Comparison of ENCODE assay signal across 23 cellular contexts in the genomic region with DNA sequence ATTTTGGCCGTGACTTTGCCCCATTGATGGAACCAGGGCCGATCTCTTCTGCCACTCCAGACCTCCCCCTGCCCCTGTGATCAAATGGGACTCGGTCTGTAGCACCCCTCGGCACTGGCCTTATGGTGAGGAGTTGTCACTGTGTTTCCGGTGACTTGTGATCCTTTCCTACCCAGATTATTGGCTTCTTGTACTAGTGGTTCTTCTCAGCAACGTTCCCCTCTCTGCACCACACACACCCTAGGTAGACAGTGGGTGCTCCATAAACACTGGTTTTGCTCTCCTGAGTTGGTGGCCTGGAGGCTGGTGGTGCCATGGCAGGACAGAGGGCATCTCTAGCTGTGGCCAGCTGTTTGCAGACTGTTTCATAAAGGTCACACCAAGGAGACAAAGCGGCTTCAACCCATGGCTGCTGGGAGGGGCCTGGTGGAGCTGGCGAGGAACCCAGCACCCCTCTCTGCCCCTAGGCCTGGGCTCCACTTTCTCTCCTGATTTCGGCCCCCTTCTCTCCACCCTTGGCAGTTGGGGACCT. TPM values are rescaled to one million over a fixed set of nuclear protein-coding genes. Genes with fewer than 3 reads are reported as not detected.
DNase-seq lines count a peak whose midpoint lies in the region; ATAC-seq, FAIRE-seq and TF ChIP-seq lines count a peak whose summit lies in the region.
"Had no signal": no experiment of that assay in that cellular context is flagged by ENCODE, and none has a peak within 500 bp of the region (broad histone marks: within the 10 kb centered on the region; RNA-seq: fewer than 3 reads in every experiment).

No MANE protein-coding gene starts in this region.

- H3K27ac ChIP-seq in K562 (ENCODE audit: extremely low read depth, low read depth, low read length) (no peak overlapping the region), subcutaneous abdominal adipose tissue (ENCODE audit: low read depth, low read length) (peak overlapping the region; percentile 37)
- H3K27ac ChIP-seq: foreskin keratinocyte, HL-60 had no signal

- no peaks in the 10 kb centered on the region for H3K4me1 Mint-ChIP-seq in activated naive CD8-positive, alpha-beta T cell (ENCODE audit: low read depth)
- H3K4me1 Mint-ChIP-seq in activated naive CD8-positive, alpha-beta T cell treated with anti-CD3 and anti-CD28 coated beads, Interleukin-2, amount 50 U/mL, for 24 hours: peaks cover under 1% of the 10 kb centered on the region
- no peaks in the 10 kb centered on the region for H3K4me1 Mint-ChIP-seq in nephron progenitor cell
- H3K4me1 Mint-ChIP-seq: central memory CD8-positive, alpha-beta T cell had no signal

- TF ChIP-seq POLR2A in K562 (conservative IDR thresholded peaks at IDR 0.05): peak; percentile 47

- POLR2A ChIA-PET in K562 (lab: Yijun Ruan, JAX): interaction anchor here (0.6 to 1.1 kb wide), 4 partner anchors 11 to 380 kb away, joined by 3 to 4 read pairs (median 3); no protein-coding TSS in a partner anchor

- no peak overlapping the region for H3K4me2 ChIP-seq in K562 (ENCODE audit: insufficient read depth, low read length)
- H3K4me2 ChIP-seq: BLaER1 treated with 17β-estradiol and CSF1 and Interleukin-3, amounts not matched to agents 10 nM and 100 nM had no signal

- no peak for TF ChIP-seq RAD21 in K562 (CRISPR knock-in tag; conservative IDR thresholded peaks at IDR 0.05 in 1 of 2, IDR thresholded peaks at IDR 0.05 in 1 of 2)

- H3K9me3 Mint-ChIP-seq in activated naive CD8-positive, alpha-beta T cell (ENCODE audit: low read depth): peaks cover 7% of the 10 kb centered on the region
- H3K9me3 Mint-ChIP-seq in activated naive CD8-positive, alpha-beta T cell treated with anti-CD3 and anti-CD28 coated beads, Interleukin-2, amount 50 U/mL, for 24 hours: peaks cover 20% of the 10 kb centered on the region
- H3K9me3 Mint-ChIP-seq in nephron progenitor cell: peaks cover 30% of the 10 kb centered on the region

- 0 out of 4 replicates have a peak overlapping the region, but pooled peaks of 1 of the 2 experiments have one; percentile 11 for H3K9ac ChIP-seq in K562 (ENCODE audit: insufficient read depth in 1 of 2, low read depth in 2 of 2, low read length in 2 of 2)
- H3K9ac ChIP-seq in subcutaneous abdominal adipose tissue (ENCODE audit: low read length in 5 of 5): no peak overlapping the region
- H3K9ac ChIP-seq: BLaER1 treated with 17β-estradiol and CSF1 and Interleukin-3, amounts not matched to agents 10 nM and 100 nM had no signal

- H3K27me3 Mint-ChIP-seq in activated naive CD8-positive, alpha-beta T cell: no peaks in the 10 kb centered on the region
- H3K27me3 Mint-ChIP-seq in activated naive CD8-positive, alpha-beta T cell treated with anti-CD3 and anti-CD28 coated beads, Interleukin-2, amount 50 U/mL, for 24 hours: no peaks in the 10 kb centered on the region
- no peaks in the 10 kb centered on the region for H3K27me3 Mint-ChIP-seq in nephron progenitor cell (ENCODE audit: low read depth, poor library complexity)
- H3K27me3 Mint-ChIP-seq: central memory CD8-positive, alpha-beta T cell had no signal

- peaks cover 0 to 3% of the 10 kb centered on the region in 2 experiments; a peak in 3 of 5 replicates for H3K4me1 ChIP-seq in K562 (replicated peaks in 1 of 2; ENCODE audit: control insufficient read depth in 2 of 2, insufficient read depth in 2 of 2, low read length in 2 of 2)
- peaks cover 0 to 11% (median 11%) of the 10 kb centered on the region in 5 donors for H3K4me1 ChIP-seq in subcutaneous abdominal adipose tissue (ENCODE audit: control insufficient read depth in 5 of 5, insufficient read depth in 5 of 5, low read length in 5 of 5)
- H3K4me1 ChIP-seq: foreskin keratinocyte had no signal

- no peaks in the 10 kb centered on the region for H3K79me2 ChIP-seq in K562 (ENCODE audit: control insufficient read depth, insufficient read depth, low read length)

- H3K36me3 ChIP-seq in K562 (ENCODE audit: control insufficient read depth, insufficient read depth, low read length) (peaks cover 47% of the 10 kb centered on the region), subcutaneous abdominal adipose tissue (ENCODE audit: control insufficient read depth in 5 of 5, insufficient read depth in 5 of 5, low read length in 5 of 5) (peaks cover 0 to 57% (median 53%) of the 10 kb centered on the region in 5 donors)

- ATAC-seq in activated naive CD8-positive, alpha-beta T cell treated with anti-CD3 and anti-CD28 coated beads, Interleukin-2, amount 50 U/mL, for 24 hours: no peak
- ATAC-seq in K562 (peak; percentile 30), HG02759 (IDR thresholded peaks at IDR 0.05; ENCODE audit: unreplicated experiment) (no peak), GM19397 (IDR thresholded peaks at IDR 0.05; ENCODE audit: unreplicated experiment) (no peak)
- ATAC-seq: foreskin keratinocyte had no signal

- CTCF ChIA-PET in K562 (lab: Yijun Ruan, JAX; ENCODE audit: low intra/inter-chr PET ratio): no interaction called here

- 74% methylated on average over 9 of the region's 9 CpGs for WGBS in K562 (ENCODE audit: insufficient coverage, low coverage, missing lambda C conversion rate)

- peaks cover 15% of the 10 kb centered on the region for H3K36me3 Mint-ChIP-seq in activated naive CD8-positive, alpha-beta T cell
- H3K36me3 Mint-ChIP-seq in activated naive CD8-positive, alpha-beta T cell treated with anti-CD3 and anti-CD28 coated beads, Interleukin-2, amount 50 U/mL, for 24 hours (ENCODE audit: low read depth): peaks cover 52% of the 10 kb centered on the region
- peaks cover 64% of the 10 kb centered on the region for H3K36me3 Mint-ChIP-seq in nephron progenitor cell (ENCODE audit: low read depth)

- H4K20me1 ChIP-seq in K562 (replicated peaks; ENCODE audit: control insufficient read depth, insufficient read depth, low read length): no peaks in the 10 kb centered on the region
- H4K20me1 ChIP-seq: BLaER1 treated with 17β-estradiol and CSF1 and Interleukin-3, amounts not matched to agents 10 nM and 100 nM had no signal

- no peak overlapping the region for H3K4me3 Mint-ChIP-seq in activated naive CD8-positive, alpha-beta T cell
- H3K4me3 Mint-ChIP-seq in activated naive CD8-positive, alpha-beta T cell treated with anti-CD3 and anti-CD28 coated beads, Interleukin-2, amount 50 U/mL, for 24 hours: no peak overlapping the region
- H3K4me3 Mint-ChIP-seq in nephron progenitor cell: no peak overlapping the region
- H3K4me3 Mint-ChIP-seq: central memory CD8-positive, alpha-beta T cell; HFFc6 had no signal

- no peak for FAIRE-seq in K562 (lab: Jason Lieb, UNC)
- FAIRE-seq: A204.1 had no signal

- H3K27me3 ChIP-seq in K562 (ENCODE audit: control insufficient read depth in 2 of 2, insufficient read depth in 2 of 2, low read length in 2 of 2) (no peaks in the 10 kb centered on the region), subcutaneous abdominal adipose tissue (ENCODE audit: control insufficient read depth in 5 of 5, insufficient read depth in 4 of 5, low read length in 5 of 5) (no peaks in the 10 kb centered on the region)
- H3K27me3 ChIP-seq: BLaER1 treated with 17β-estradiol and CSF1 and Interleukin-3, amounts not matched to agents 10 nM and 100 nM; MG63 had no signal

- H3K4me3 ChIP-seq in K562 (no peak overlapping the region), subcutaneous abdominal adipose tissue (ENCODE audit: low read depth in 1 of 5, low read length in 5 of 5) (no peak overlapping the region)
- H3K4me3 ChIP-seq: BLaER1 treated with 17β-estradiol and CSF1 and Interleukin-3, amounts not matched to agents 10 nM and 100 nM; MG63 had no signal

- peak overlapping the region; percentile 73 for H3K27ac Mint-ChIP-seq in activated naive CD8-positive, alpha-beta T cell
- H3K27ac Mint-ChIP-seq in activated naive CD8-positive, alpha-beta T cell treated with anti-CD3 and anti-CD28 coated beads, Interleukin-2, amount 50 U/mL, for 24 hours: no peak overlapping the region
- peak overlapping the region; percentile 71 for H3K27ac Mint-ChIP-seq in nephron progenitor cell
- H3K27ac Mint-ChIP-seq: HFFc6 had no signal

- peaks cover 22% of the 10 kb centered on the region for H3K9me3 ChIP-seq in K562 (replicated peaks; ENCODE audit: control insufficient read depth, insufficient read depth, low read depth, low read length)
- H3K9me3 ChIP-seq in subcutaneous abdominal adipose tissue (ENCODE audit: control insufficient read depth in 5 of 5, low read length in 5 of 5): peaks cover 5 to 26% (median 21%) of the 10 kb centered on the region in 5 donors

- TF ChIP-seq EP300 in K562 (IDR thresholded peaks at IDR 0.05; ENCODE audit: low read length): no peak

- intact Hi-C loops in K562 (cut with micrococcal nuclease): no loop called here

- no peak for DNase-seq in activated naive CD8-positive, alpha-beta T cell treated with anti-CD3 and anti-CD28 coated beads, Interleukin-2, amount 50 U/mL, for 24 hours
- DNase-seq in K562 (ENCODE audit: extremely low read depth in 1 of 4, low spot score in 3 of 4) (no peak), nephron progenitor cell (no peak), germinal center (ENCODE audit: low spot score) (no peak)
- DNase-seq: activated CD8-positive, alpha-beta memory T cell treated with anti-CD3 and anti-CD28 coated beads, Interleukin-2, amount 50 U/mL, for 4 hours; activated effector memory CD4-positive, alpha-beta T cell treated with anti-CD3 and anti-CD28 coated beads, Interleukin-2, amount 50 U/mL, for 16 hours; anterior cingulate cortex; foreskin keratinocyte; HFFc6; islet precursor cell; MG63; NCI-H1436 treated with DMSO at 0.1 percent for 48 hours; Right ventricle myocardium superior; stimulated activated CD4-positive, alpha-beta T cell treated with anti-CD3 and anti-CD28 coated beads, Interleukin-4, amount 100 ng/mL, for 4 hours; T-helper 1 cell had no signal

- H2AFZ ChIP-seq in K562 (ENCODE audit: low read depth, low read length): no peak overlapping the region

- BruUV-seq in K562 (replicated peaks; lab: Mats Ljungman, UMichigan): no TSS peak

- TF ChIP-seq CTCF in K562 (IDR thresholded peaks at IDR 0.05 in 2 of 3, conservative IDR thresholded peaks at IDR 0.05 in 1 of 3; ENCODE audit: insufficient read depth in 2 of 3, low read depth in 1 of 3, low read length in 3 of 3) (no peak), nephron progenitor cell (IDR thresholded peaks at IDR 0.05) (no peak)

- in situ Hi-C loops in K562 (cut with MboI): no loop called here

- H3K9me1 ChIP-seq in K562 (ENCODE audit: control insufficient read depth, insufficient read depth, low read length): no peaks in the 10 kb centered on the region

RNA-seq across cellular contexts. Expression of a gene that starts 50.7 kb away (rescaled TPM):
- total RNA-seq in K562 (2011; cell fraction: chromatin; rRNA removed; ENCODE audit: low replicate concordance): 74.0 and 164 TPM in 2 replicates
- total RNA-seq in K562 (2011; cell fraction: nucleolus; rRNA removed): 181 and 211 TPM in 2 replicates
- 160 and 179 TPM in 2 replicates for total RNA-seq in K562 (2011; cell fraction: nucleoplasm; rRNA removed)
- total RNA-seq in K562 (2014; rRNA removed) (62.3 and 67.3 TPM in 2 replicates), K562 (2014; rRNA removed; fragmentation: Illumina TruSeq; extraction: Trizol) (37.6 and 43.5 TPM in 2 replicates), K562 (2015; rRNA removed; fragmentation: Illumina TruSeq; extraction: Trizol) (58.7 and 60.6 TPM in 2 replicates), K562 (2021) (109 and 116 TPM in 2 replicates)
- polyA plus RNA-seq in K562 (2011; rRNA removed) (58.7 and 66.5 TPM in 2 replicates), K562 (2014; fragmentation: Illumina TruSeq; extraction: Trizol) (39.4 and 46.3 TPM in 2 replicates), K562 (2014; fragmentation: Nextera tagmentation; extraction: Ambion mirVana) (10 to 100 TPM; 21.0 to 80.0 TPM), K562 (2014; rRNA removed) (57.0 and 59.6 TPM in 2 replicates)
- 72.1 and 104 TPM in 2 replicates for polyA plus RNA-seq in K562 (2011; cell fraction: cytosol; rRNA removed)
- polyA plus RNA-seq in K562 (2011; cell fraction: nucleus; rRNA removed): 71.2 and 105 TPM in 2 replicates
- 35.6 and 41.5 TPM in 2 replicates for polyA plus RNA-seq in K562 (2012)
- polyA minus RNA-seq in K562 (2011; rRNA and poly(A)+ RNA removed): 101 and 181 TPM in 2 replicates
- 117 and 156 TPM in 2 replicates for polyA minus RNA-seq in K562 (2011; cell fraction: cytosol; rRNA and poly(A)+ RNA removed)
- polyA minus RNA-seq in K562 (2011; cell fraction: nucleus; rRNA and poly(A)+ RNA removed): 40.9 and 42.4 TPM in 2 replicates
